8 cellular contexts compared by ENCODE assay signal in the genomic region with DNA sequence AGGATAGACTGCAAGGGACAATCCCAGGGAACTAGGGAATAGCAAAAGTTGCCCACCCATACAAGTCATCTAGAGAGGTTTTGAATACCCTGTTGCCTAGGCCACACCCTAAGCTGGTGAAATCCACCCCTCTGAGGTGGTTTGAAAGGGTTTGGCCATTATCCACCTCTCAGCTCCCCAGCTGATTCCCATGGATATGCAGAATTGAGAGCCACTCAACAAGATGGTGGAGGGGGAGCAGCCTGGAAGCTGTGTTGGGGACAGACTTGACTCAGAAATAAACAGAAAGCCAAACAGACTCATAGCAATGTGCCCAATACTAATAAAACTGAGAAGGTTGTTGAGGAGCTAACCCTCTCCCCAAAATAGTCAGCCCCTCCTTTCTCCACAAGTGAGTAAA. TPM values are rescaled to one million over a fixed set of nuclear protein-coding genes. Genes with fewer than 3 reads are reported as not detected.
"Had no signal": no experiment of that assay in that cellular context is flagged by ENCODE, and none has a peak within 500 bp of the region (broad histone marks: within the 10 kb centered on the region; RNA-seq: fewer than 3 reads in every experiment).

No MANE protein-coding gene starts in this region.

- H3K27ac ChIP-seq: HL-60 had no signal

- DNase-seq: H9, HCEC 1CT had no signal

- H3K4me3 ChIP-seq: GM23338 had no signal

- H2AFZ ChIP-seq: GM23338 had no signal

- H3K4me2 ChIP-seq: GM23338 had no signal

- ATAC-seq: GM23338, HepG2 had no signal

RNA-seq across cellular contexts. Expression of gene PRR20G, which starts 10.9 kb away (rescaled TPM):
- total RNA-seq: GM23338, H1, HepG2, HT1080 had no signal
- polyA plus RNA-seq: HepG2, IgD-negative memory B cell had no signal
